In the genomic region with DNA sequence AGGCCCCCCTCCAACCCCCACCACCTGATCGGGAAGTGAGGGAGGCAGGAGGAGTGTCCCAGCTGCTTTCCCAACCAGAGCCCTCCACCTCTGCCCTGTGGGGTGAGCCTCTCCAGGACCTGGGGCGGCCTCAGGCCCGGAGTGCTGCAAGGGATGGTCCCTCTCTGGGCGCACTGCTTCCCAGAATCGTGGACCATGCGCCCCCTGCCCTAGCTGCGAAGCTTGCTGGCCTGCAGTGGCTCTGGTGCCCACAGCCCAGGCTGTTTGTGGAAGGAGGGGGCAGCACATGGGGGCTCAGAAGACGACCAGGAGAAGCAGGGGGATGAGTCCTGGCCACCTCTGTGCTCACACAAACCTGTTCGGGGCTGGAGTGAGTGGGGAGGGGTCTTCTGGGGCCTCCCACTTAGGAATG, we compare ENCODE assay signal across 1 cellular context.
A peak's percentile ranks its signal among the peaks of the same experiment; 100 is the strongest.
TF ChIP-seq lines count a peak whose summit lies in the region.

No MANE protein-coding gene starts in this region.

TF ChIP-seq in HepG2, 621 proteins besides CTCF, POLR2A, EP300 and RAD21 (continued from another document):
- TF ChIP-seq, protein P1, sequence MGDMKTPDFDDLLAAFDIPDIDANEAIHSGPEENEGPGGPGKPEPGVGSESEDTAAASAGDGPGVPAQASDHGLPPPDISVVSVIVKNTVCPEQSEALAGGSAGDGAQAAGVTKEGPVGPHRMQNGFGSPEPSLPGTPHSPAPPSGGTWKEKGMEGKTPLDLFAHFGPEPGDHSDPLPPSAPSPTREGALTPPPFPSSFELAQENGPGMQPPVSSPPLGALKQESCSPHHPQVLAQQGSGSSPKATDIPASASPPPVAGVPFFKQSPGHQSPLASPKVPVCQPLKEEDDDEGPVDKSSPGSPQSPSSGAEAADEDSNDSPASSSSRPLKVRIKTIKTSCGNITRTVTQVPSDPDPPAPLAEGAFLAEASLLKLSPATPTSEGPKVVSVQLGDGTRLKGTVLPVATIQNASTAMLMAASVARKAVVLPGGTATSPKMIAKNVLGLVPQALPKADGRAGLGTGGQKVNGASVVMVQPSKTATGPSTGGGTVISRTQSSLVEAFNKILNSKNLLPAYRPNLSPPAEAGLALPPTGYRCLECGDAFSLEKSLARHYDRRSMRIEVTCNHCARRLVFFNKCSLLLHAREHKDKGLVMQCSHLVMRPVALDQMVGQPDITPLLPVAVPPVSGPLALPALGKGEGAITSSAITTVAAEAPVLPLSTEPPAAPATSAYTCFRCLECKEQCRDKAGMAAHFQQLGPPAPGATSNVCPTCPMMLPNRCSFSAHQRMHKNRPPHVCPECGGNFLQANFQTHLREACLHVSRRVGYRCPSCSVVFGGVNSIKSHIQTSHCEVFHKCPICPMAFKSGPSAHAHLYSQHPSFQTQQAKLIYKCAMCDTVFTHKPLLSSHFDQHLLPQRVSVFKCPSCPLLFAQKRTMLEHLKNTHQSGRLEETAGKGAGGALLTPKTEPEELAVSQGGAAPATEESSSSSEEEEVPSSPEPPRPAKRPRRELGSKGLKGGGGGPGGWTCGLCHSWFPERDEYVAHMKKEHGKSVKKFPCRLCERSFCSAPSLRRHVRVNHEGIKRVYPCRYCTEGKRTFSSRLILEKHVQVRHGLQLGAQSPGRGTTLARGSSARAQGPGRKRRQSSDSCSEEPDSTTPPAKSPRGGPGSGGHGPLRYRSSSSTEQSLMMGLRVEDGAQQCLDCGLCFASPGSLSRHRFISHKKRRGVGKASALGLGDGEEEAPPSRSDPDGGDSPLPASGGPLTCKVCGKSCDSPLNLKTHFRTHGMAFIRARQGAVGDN (CRISPR knock-in tag; IDR thresholded peaks at IDR 0.05) = peak; percentile 2; the same call in 1 of the 2 replicates
- TF ChIP-seq, protein P2, sequence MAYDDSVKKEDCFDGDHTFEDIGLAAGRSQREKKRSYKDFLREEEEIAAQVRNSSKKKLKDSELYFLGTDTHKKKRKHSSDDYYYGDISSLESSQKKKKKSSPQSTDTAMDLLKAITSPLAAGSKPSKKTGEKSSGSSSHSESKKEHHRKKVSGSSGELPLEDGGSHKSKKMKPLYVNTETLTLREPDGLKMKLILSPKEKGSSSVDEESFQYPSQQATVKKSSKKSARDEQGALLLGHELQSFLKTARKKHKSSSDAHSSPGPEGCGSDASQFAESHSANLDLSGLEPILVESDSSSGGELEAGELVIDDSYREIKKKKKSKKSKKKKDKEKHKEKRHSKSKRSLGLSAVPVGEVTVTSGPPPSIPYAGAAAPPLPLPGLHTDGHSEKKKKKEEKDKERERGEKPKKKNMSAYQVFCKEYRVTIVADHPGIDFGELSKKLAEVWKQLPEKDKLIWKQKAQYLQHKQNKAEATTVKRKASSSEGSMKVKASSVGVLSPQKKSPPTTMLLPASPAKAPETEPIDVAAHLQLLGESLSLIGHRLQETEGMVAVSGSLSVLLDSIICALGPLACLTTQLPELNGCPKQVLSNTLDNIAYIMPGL (CRISPR knock-in tag; IDR thresholded peaks at IDR 0.05; ENCODE audit: borderline replicate concordance in 1 of 2, low read depth in 1 of 2) = 0 out of 4 replicates have a peak, but pooled peaks of 1 of the 2 experiments have one; percentile 5
- TF ChIP-seq UBTF (CRISPR knock-in tag; IDR thresholded peaks at IDR 0.05) = 0 out of 2 replicates have a peak, but pooled peaks have one; percentile 10
- 0 out of 2 replicates have a peak, but pooled peaks have one; percentile 12 for TF ChIP-seq ZNF225 (CRISPR knock-in tag; IDR thresholded peaks at IDR 0.05)
- no peak for TF ChIP-seq NONO (IDR thresholded peaks at IDR 0.05)
- TF ChIP-seq NONO (CRISPR knock-in tag; conservative IDR thresholded peaks at IDR 0.05) = 0 out of 2 replicates have a peak, but pooled peaks have one; percentile 3
- TF ChIP-seq ZNF350 (CRISPR knock-in tag; IDR thresholded peaks at IDR 0.05; ENCODE audit: borderline replicate concordance, low read depth) = 0 out of 2 replicates have a peak, but pooled peaks have one; percentile 9
- TF ChIP-seq MXI1 (IDR thresholded peaks at IDR 0.05; ENCODE audit: borderline replicate concordance, low read depth, low read length) = 0 out of 3 replicates have a peak, but pooled peaks have one; percentile 5
